In genomic region chr22:17601031-17601430, GRCh38 we compare ENCODE assay signal across 25 cellular contexts. TPM values are rescaled to one million over a fixed set of nuclear protein-coding genes. Genes with fewer than 3 reads are reported as not detected.
DNase-seq lines count a peak whose midpoint lies in the region; ATAC-seq and TF ChIP-seq lines count a peak whose summit lies in the region.
"Had no signal": no experiment of that assay in that cellular context is flagged by ENCODE, and none has a peak within 500 bp of the region (broad histone marks: within the 10 kb centered on the region; RNA-seq: fewer than 3 reads in every experiment).

No MANE protein-coding gene starts in this region.

- H3K9me3 ChIP-seq in Panc1 (ENCODE audit: control insufficient read depth, insufficient read depth, low read depth, low read length) (no peaks in the 10 kb centered on the region), tibial artery (no peaks in the 10 kb centered on the region)
- H3K9me3 ChIP-seq: BE2C, left lung, right atrium auricular region, thoracic aorta had no signal

- peaks cover 19 to 37% (median 20%) of the 10 kb centered on the region in 3 donors for H3K36me3 Mint-ChIP-seq in immature natural killer cell

- no peak for TF ChIP-seq CTCF in Panc1 (IDR thresholded peaks at IDR 0.05)
- no peak for TF ChIP-seq CTCF in tibial artery (IDR thresholded peaks at IDR 0.05)

- no TSS peak for BruUV-seq in Panc1 (replicated peaks; lab: Mats Ljungman, UMichigan)

- intact Hi-C loops in Panc1 (cut with micrococcal nuclease; ENCODE audit: unreplicated experiment) (no loop called here), tibial artery (cut with DNase I; ENCODE audit: low total_unique reads) (no loop called here)

- H3K4me3 Mint-ChIP-seq in immature natural killer cell: no peak overlapping the region
- H3K4me3 Mint-ChIP-seq: activated CD4-positive, alpha-beta memory T cell treated with anti-CD3 and anti-CD28 coated beads, Interleukin-2, amount 10 ng/mL, durations not matched to agents 7 days and 5 days; stimulated activated naive B cell treated with anti-CD40 and anti-IgM and Interleukin-4, amounts not matched to agents 10 μg/mL and 1 μg/mL and 100 μg/mL, for 72 hours; WTC11 had no signal

- H3K36me3 ChIP-seq in Panc1 (ENCODE audit: control insufficient read depth, insufficient read depth, low read length) (peaks cover 16% of the 10 kb centered on the region), tibial artery (peaks cover 41 to 64% (median 50%) of the 10 kb centered on the region in 3 donors)

- H3K4me3 ChIP-seq in Panc1 (ENCODE audit: low read depth in 2 of 2, low read length in 2 of 2) (no peak overlapping the region), tibial artery (no peak overlapping the region)
- H3K4me3 ChIP-seq: left lung, right atrium auricular region, thoracic aorta had no signal

- no peaks in the 10 kb centered on the region for H3K27me3 ChIP-seq in Panc1 (ENCODE audit: control insufficient read depth, insufficient read depth, low read length)
- H3K27me3 ChIP-seq in tibial artery: no peaks in the 10 kb centered on the region
- H3K27me3 ChIP-seq: BE2C, left lung, right atrium auricular region had no signal

- no peaks in the 10 kb centered on the region for H3K27me3 Mint-ChIP-seq in immature natural killer cell (ENCODE audit: low read depth in 3 of 3)
- H3K27me3 Mint-ChIP-seq: activated CD4-positive, alpha-beta memory T cell treated with anti-CD3 and anti-CD28 coated beads, Interleukin-2, amount 10 ng/mL, durations not matched to agents 7 days and 5 days; stimulated activated naive B cell treated with anti-CD40 and anti-IgM and Interleukin-4, amounts not matched to agents 10 μg/mL and 1 μg/mL and 100 μg/mL, for 72 hours had no signal

- peaks cover 7 to 15% of the 10 kb centered on the region in 2 donors for H3K4me1 Mint-ChIP-seq in immature natural killer cell
- H3K4me1 Mint-ChIP-seq: WTC11 had no signal

- in situ Hi-C loops in Panc1 (cut with HindIII; ENCODE audit: low pct_unique_long_range_greater_than_20kb, low sequenced_read_pairs): no loop called here

- H3K27ac Mint-ChIP-seq in immature natural killer cell: peak overlapping the region in 5 of 6 donors; percentile 31 to 78 (median 62)
- H3K27ac Mint-ChIP-seq: activated CD4-positive, alpha-beta memory T cell treated with anti-CD3 and anti-CD28 coated beads, Interleukin-2, amount 10 ng/mL, durations not matched to agents 7 days and 5 days; stimulated activated naive B cell treated with anti-CD40 and anti-IgM and Interleukin-4, amounts not matched to agents 10 μg/mL and 1 μg/mL and 100 μg/mL, for 72 hours had no signal

- POLR2A ChIA-PET in Panc1 (lab: Charles Lee): no interaction called here

- no peaks in the 10 kb centered on the region for H3K9me3 Mint-ChIP-seq in immature natural killer cell
- H3K9me3 Mint-ChIP-seq: activated CD4-positive, alpha-beta memory T cell treated with anti-CD3 and anti-CD28 coated beads, Interleukin-2, amount 10 ng/mL, durations not matched to agents 7 days and 5 days; WTC11 had no signal

- ATAC-seq in Panc1: peak; percentile 38; the same call in 1 of the 2 replicates
- no peak for ATAC-seq in HG03520 (IDR thresholded peaks at IDR 0.05; ENCODE audit: unreplicated experiment)
- ATAC-seq: esophagus mucosa; left lung; stimulated activated naive B cell treated with anti-CD40 and anti-IgM and Interleukin-4, amounts not matched to agents 10 μg/mL and 1 μg/mL and 100 μg/mL, for 72 hours; WTC11 had no signal

- DNase-seq in NCI-H2171 treated with DMSO at 0.1 percent for 48 hours (lab: John Stamatoyannopoulos, UW): peak; percentile 1
- DNase-seq in NCI-H2171 (lab: John Stamatoyannopoulos, UW): no peak
- no peak for DNase-seq in Panc1 (ENCODE audit: low read depth, low spot score)
- DNase-seq in immature natural killer cell: no peak
- DNase-seq in renal cortical epithelial cell (ENCODE audit: low read depth): peak; percentile 13
- no peak for DNase-seq in caudate nucleus (lab: John Stamatoyannopoulos, UW)
- no peak for DNase-seq in tibial artery
- DNase-seq: 8988T; activated CD4-positive, alpha-beta memory T cell treated with anti-CD3 and anti-CD28 coated beads, Interleukin-2, amount 10 ng/mL, durations not matched to agents 7 days and 5 days; amygdala; BE2C; DMS153; left lung; NCI-H1105 treated with DMSO at 0.1 percent for 48 hours; NCI-H748 treated with DMSO at 0.1 percent for 48 hours; OCI-M1; stimulated activated naive B cell treated with anti-CD40 and anti-IgM and Interleukin-4, amounts not matched to agents 10 μg/mL and 1 μg/mL and 100 μg/mL, for 72 hours; T-helper 2 cell had no signal

- H3K27ac ChIP-seq in Panc1 (ENCODE audit: low read length): 0 out of 2 replicates have a peak overlapping the region, but pooled peaks have one; percentile 4
- H3K27ac ChIP-seq in caudate nucleus (ENCODE audit: low read depth, low read length): no peak overlapping the region
- H3K27ac ChIP-seq in tibial artery: no peak overlapping the region
- H3K27ac ChIP-seq: left lung, right atrium auricular region, thoracic aorta had no signal

- H3K4me1 ChIP-seq in Panc1 (ENCODE audit: control insufficient read depth, insufficient read depth, low read length): no peaks in the 10 kb centered on the region; the same call in 1 of the 2 replicates
- no peaks in the 10 kb centered on the region for H3K4me1 ChIP-seq in tibial artery
- H3K4me1 ChIP-seq: left lung had no signal

- CTCF ChIA-PET in Panc1 (lab: Charles Lee): interaction anchor here (1.4 kb wide), 1 partner anchor 43 kb away, joined by 3 read pairs; no protein-coding TSS in a partner anchor

RNA-seq across cellular contexts. Expression of gene ATP6V1E1, which starts 27.5 kb away (rescaled TPM):
- total RNA-seq in Panc1 (2021; ENCODE audit: unreplicated experiment) (136 TPM), renal cortical epithelial cell (219 and 241 TPM in 2 replicates)
- polyA plus RNA-seq in Panc1 (2012; ENCODE audit: insufficient read length): 110 TPM
- polyA plus RNA-seq in immature natural killer cell: 100 to 1,000 TPM; 128 to 163 (median 141) TPM

RNA-seq across cellular contexts. Expression of gene BCL2L13, which starts 37.5 kb away (rescaled TPM):
- 44.0 TPM for total RNA-seq in Panc1 (2021; ENCODE audit: unreplicated experiment)
- 25.7 TPM for polyA plus RNA-seq in Panc1 (2012; ENCODE audit: insufficient read length)
- polyA plus RNA-seq in immature natural killer cell: 10 to 100 TPM; 38.8 to 45.2 (median 38.9) TPM
- 86.1 and 90.3 TPM in 2 replicates for total RNA-seq in renal cortical epithelial cell

RNA-seq across cellular contexts. Expression of gene SLC25A18, which starts 37.7 kb away (rescaled TPM):
- total RNA-seq in Panc1 (2021; ENCODE audit: unreplicated experiment): 3.9 TPM
- 4.7 TPM for polyA plus RNA-seq in Panc1 (2012; ENCODE audit: insufficient read length)
- polyA plus RNA-seq in immature natural killer cell: under 1 TPM in 1 of 3 donors, not detected in 2; 0.17 TPM
- 0.20 and 0.87 TPM in 2 replicates for total RNA-seq in renal cortical epithelial cell
- total RNA-seq: activated CD4-positive, alpha-beta memory T cell treated with anti-CD3 and anti-CD28 coated beads, Interleukin-2, amount 10 ng/mL, durations not matched to agents 7 days and 5 days; glomerular endothelial cell; mononuclear cell; thoracic aorta had no signal

Comparison
In these comparisons a context has a peak if more than half of its experiments do, and no peak if none do; other contexts are left out.
1. DNase-seq: peak in NCI-H2171 treated with DMSO at 0.1 percent for 48 hours (single experiment) and renal cortical epithelial cell (single experiment); none in NCI-H2171 (single experiment), Panc1 (single experiment), immature natural killer cell (0 of 3), caudate nucleus (0 of 61) and tibial artery (0 of 2).